ENCODE assay signal across 8 cellular contexts in genomic region chr12:4562034-4562657, GRCh38. TPM values are rescaled to one million over a fixed set of nuclear protein-coding genes. Genes with fewer than 3 reads are reported as not detected.
DNase-seq lines count a peak whose midpoint lies in the region; TF ChIP-seq lines count a peak whose summit lies in the region.

A gene with protein sequence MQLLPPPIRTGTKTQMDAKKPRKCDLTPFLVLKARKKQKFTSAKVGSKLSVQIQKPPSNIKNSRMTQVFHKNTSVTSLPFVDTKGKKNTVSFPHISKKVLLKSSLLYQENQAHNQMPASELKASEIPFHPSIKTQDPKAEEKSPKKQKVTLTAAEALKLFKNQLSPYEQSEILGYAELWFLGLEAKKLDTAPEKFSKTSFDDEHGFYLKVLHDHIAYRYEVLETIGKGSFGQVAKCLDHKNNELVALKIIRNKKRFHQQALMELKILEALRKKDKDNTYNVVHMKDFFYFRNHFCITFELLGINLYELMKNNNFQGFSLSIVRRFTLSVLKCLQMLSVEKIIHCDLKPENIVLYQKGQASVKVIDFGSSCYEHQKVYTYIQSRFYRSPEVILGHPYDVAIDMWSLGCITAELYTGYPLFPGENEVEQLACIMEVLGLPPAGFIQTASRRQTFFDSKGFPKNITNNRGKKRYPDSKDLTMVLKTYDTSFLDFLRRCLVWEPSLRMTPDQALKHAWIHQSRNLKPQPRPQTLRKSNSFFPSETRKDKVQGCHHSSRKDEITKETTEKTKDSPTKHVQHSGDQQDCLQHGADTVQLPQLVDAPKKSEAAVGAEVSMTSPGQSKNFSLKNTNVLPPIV (plus strand): TSS chr12:4562208. CDS start chr12:4562246, 38 bp downstream.

- peak within 1 kb of the TSS; percentile 90 for H3K27ac Mint-ChIP-seq in dendritic cell treated with granulocyte-macrophage colony-stimulating factor and Interleukin-4, amounts not matched to agents 40 ng/mL and 50 ng/mL, for 4 days

- H3K27me3 Mint-ChIP-seq in dendritic cell treated with granulocyte-macrophage colony-stimulating factor and Interleukin-4, amounts not matched to agents 40 ng/mL and 50 ng/mL, for 4 days, result peaks cover 6% of the 10 kb centered on the region

- peaks cover 4 to 10% (median 7%) of the 10 kb centered on the region in 3 donors for H3K4me1 ChIP-seq in skeletal muscle tissue (ENCODE audit: control insufficient read depth in 3 of 3, insufficient read depth in 3 of 3, low read length in 3 of 3)

- no peak within 1 kb of the TSS for H3K27ac ChIP-seq in skeletal muscle tissue (ENCODE audit: low read depth, low read length)

- H3K9me3 Mint-ChIP-seq in dendritic cell treated with granulocyte-macrophage colony-stimulating factor and Interleukin-4, amounts not matched to agents 40 ng/mL and 50 ng/mL, for 4 days, result no peaks in the 10 kb centered on the region

- H3K4me3 ChIP-seq in kidney epithelial cell (ENCODE audit: low read depth, low read length) (peak within 1 kb of the TSS; percentile 20), skeletal muscle tissue (ENCODE audit: low read length in 3 of 3) (peak within 1 kb of the TSS; percentile 57 to 59 (median 59))

- H3K4me3 Mint-ChIP-seq in dendritic cell treated with granulocyte-macrophage colony-stimulating factor and Interleukin-4, amounts not matched to agents 40 ng/mL and 50 ng/mL, for 4 days, result peak within 1 kb of the TSS; percentile 78

- H3K36me3 Mint-ChIP-seq in dendritic cell treated with granulocyte-macrophage colony-stimulating factor and Interleukin-4, amounts not matched to agents 40 ng/mL and 50 ng/mL, for 4 days (ENCODE audit: low read depth), result no peaks in the 10 kb centered on the region

- H3K4me1 Mint-ChIP-seq in dendritic cell treated with granulocyte-macrophage colony-stimulating factor and Interleukin-4, amounts not matched to agents 40 ng/mL and 50 ng/mL, for 4 days (ENCODE audit: low read depth), result peaks cover 51% of the 10 kb centered on the region

- intact Hi-C loops in dendritic cell treated with granulocyte-macrophage colony-stimulating factor and Interleukin-4, amounts not matched to agents 40 ng/mL and 50 ng/mL, for 4 days (cut with micrococcal nuclease), result no loop called here

- H3K9me3 ChIP-seq in skeletal muscle tissue (ENCODE audit: control insufficient read depth in 3 of 3, low read length in 3 of 3), result no peaks in the 10 kb centered on the region

- H3K36me3 ChIP-seq in kidney epithelial cell (ENCODE audit: control insufficient read depth, insufficient read depth, low read length) (no peaks in the 10 kb centered on the region), skeletal muscle tissue (ENCODE audit: control insufficient read depth in 3 of 3, insufficient read depth in 3 of 3, low read length in 3 of 3) (no peaks in the 10 kb centered on the region)

- H3K27me3 ChIP-seq in kidney epithelial cell (ENCODE audit: control insufficient read depth, insufficient read depth, low read length) (no peaks in the 10 kb centered on the region), skeletal muscle tissue (ENCODE audit: control insufficient read depth in 3 of 3, insufficient read depth in 3 of 3, low read length in 3 of 3) (peaks cover 13 to 19% (median 17%) of the 10 kb centered on the region in 3 donors)

- TF ChIP-seq CTCF in kidney epithelial cell (IDR thresholded peaks at IDR 0.05; ENCODE audit: insufficient read depth, low read length, poor library complexity, severe bottlenecking), result no peak

- peak; percentile 26 to 64 (median 28) for DNase-seq in NCI-H1417 (lab: John Stamatoyannopoulos, UW)
- DNase-seq in NCI-H1417 treated with DMSO at 0.1 percent for 48 hours (lab: John Stamatoyannopoulos, UW), result no peak
- peak; percentile 60 for DNase-seq in NCI-H774 (lab: John Stamatoyannopoulos, UW)
- DNase-seq in kidney epithelial cell (ENCODE audit: low read depth), result peak; percentile 28
- no peak for DNase-seq in stimulated activated CD4-positive, alpha-beta T cell treated with anti-CD3 and anti-CD28 coated beads, Interleukin-4, amount 100 ng/mL, for 1 hour
- DNase-seq in stimulated activated naive CD4-positive, alpha-beta T cell (lab: John Stamatoyannopoulos, UW), result no peak

- peak within 1 kb of the TSS in 1 of 3 donors; percentile 13 for H3K9ac ChIP-seq in skeletal muscle tissue (ENCODE audit: low read depth in 1 of 3, low read length in 3 of 3)

RNA-seq across cellular contexts. Expression of the gene that starts here (rescaled TPM):
- total RNA-seq in kidney epithelial cell (60.3 and 64.8 TPM in 2 replicates), skeletal muscle tissue (13.6 TPM)

Comparison
In these comparisons a context has a peak if more than half of its experiments do, and no peak if none do; other contexts are left out.
1. DNase-seq: peak in NCI-H1417 (3 of 3), NCI-H774 (single experiment) and kidney epithelial cell (single experiment); none in NCI-H1417 treated with DMSO at 0.1 percent for 48 hours (single experiment), stimulated activated CD4-positive, alpha-beta T cell treated with anti-CD3 and anti-CD28 coated beads, Interleukin-4, amount 100 ng/mL, for 1 hour (single experiment) and stimulated activated naive CD4-positive, alpha-beta T cell (0 of 6).